ENCODE assay signal across 8 cellular contexts in genomic region chr5:57298295-57298984, GRCh38.
DNase-seq lines count a peak whose midpoint lies in the region; ATAC-seq, FAIRE-seq and TF ChIP-seq lines count a peak whose summit lies in the region.

No MANE protein-coding gene starts in this region.

- WGBS in A549 (ENCODE audit: missing lambda C conversion rate), result 15% methylated on average over 6 of the region's 6 CpGs

- TF ChIP-seq EP300 in A549 (IDR thresholded peaks at IDR 0.05), result no peak

- H3K4me3 ChIP-seq in A549, result no peak overlapping the region
- peak overlapping the region; percentile 27 for H3K4me3 ChIP-seq in lower lobe of right lung

- no peaks in the 10 kb centered on the region for H3K9me3 Mint-ChIP-seq in activated CD4-positive, alpha-beta T cell treated with anti-CD3 and anti-CD28 coated beads, Interleukin-2, amount 10 ng/mL, durations not matched to agents 7 days and 5 days

- H3K27me3 ChIP-seq in lower lobe of right lung (ENCODE audit: low read depth), result no peaks in the 10 kb centered on the region

- ATAC-seq in A549, result peak; percentile 92
- ATAC-seq in GM18519 (IDR thresholded peaks at IDR 0.05; ENCODE audit: low FRiP score, unreplicated experiment), result peak; percentile 61
- ATAC-seq in HG03342 (IDR thresholded peaks at IDR 0.05; ENCODE audit: unreplicated experiment), result peak; percentile 66
- ATAC-seq in lower lobe of right lung, result peak; percentile 91 to 96

- H3K36me3 ChIP-seq in lower lobe of right lung, result no peaks in the 10 kb centered on the region

- peak overlapping the region; percentile 58 for H3K4me2 ChIP-seq in A549

- TF ChIP-seq RAD21 in A549 (conservative IDR thresholded peaks at IDR 0.05 in 1 of 2, IDR thresholded peaks at IDR 0.05 in 1 of 2), result peak; percentile 92 to 93

- H3K27ac Mint-ChIP-seq in activated CD4-positive, alpha-beta T cell treated with anti-CD3 and anti-CD28 coated beads, Interleukin-2, amount 10 ng/mL, durations not matched to agents 7 days and 5 days, result peak overlapping the region; percentile 60

- H3K4me1 Mint-ChIP-seq in activated CD4-positive, alpha-beta T cell treated with anti-CD3 and anti-CD28 coated beads, Interleukin-2, amount 10 ng/mL, durations not matched to agents 7 days and 5 days, result peaks cover 25% of the 10 kb centered on the region

- intact Hi-C loops in lower lobe of right lung (cut with DNase I), result loop anchor here (5.0 to 10.0 kb wide), 2 partner anchors 476 to 1164 kb away; partner anchors contain the start of gene PLK2

- FAIRE-seq in A549 (lab: Jason Lieb, UNC), result no peak

- TF ChIP-seq POLR2A in A549 (IDR thresholded peaks at IDR 0.05; ENCODE audit: low read length), result no peak

- H3K9me3 ChIP-seq in A549 (no peaks in the 10 kb centered on the region), lower lobe of right lung (no peaks in the 10 kb centered on the region)

- TF ChIP-seq CTCF in A549 (IDR thresholded peaks at IDR 0.05) (peak; percentile 86), lower lobe of right lung (IDR thresholded peaks at IDR 0.05) (peak; percentile 77)

- POLR2A ChIA-PET in A549 (lab: Yijun Ruan, JAX), result interaction anchor here (1.0 to 1.4 kb wide), 5 partner anchors 481 to 1162 kb away, joined by 3 to 10 read pairs (median 5); partner anchors contain the start of gene PLK2
- POLR2A ChIA-PET in activated CD4-positive, alpha-beta T cell treated with anti-CD3 and anti-CD28 coated beads, Interleukin-2, amount 10 ng/mL, durations not matched to agents 7 days and 5 days (lab: Charles Lee), result no interaction called here

- H3K4me1 ChIP-seq in A549 (peaks cover 18% of the 10 kb centered on the region), lower lobe of right lung (peaks cover 11% of the 10 kb centered on the region)

- H3K36me3 Mint-ChIP-seq in activated CD4-positive, alpha-beta T cell treated with anti-CD3 and anti-CD28 coated beads, Interleukin-2, amount 10 ng/mL, durations not matched to agents 7 days and 5 days (ENCODE audit: low read depth), result no peaks in the 10 kb centered on the region

- peak overlapping the region; percentile 43 for H3K4me3 Mint-ChIP-seq in activated CD4-positive, alpha-beta T cell treated with anti-CD3 and anti-CD28 coated beads, Interleukin-2, amount 10 ng/mL, durations not matched to agents 7 days and 5 days

- H3K27me3 Mint-ChIP-seq in activated CD4-positive, alpha-beta T cell treated with anti-CD3 and anti-CD28 coated beads, Interleukin-2, amount 10 ng/mL, durations not matched to agents 7 days and 5 days, result peaks cover 8% of the 10 kb centered on the region

- CTCF ChIA-PET in A549 (lab: Yijun Ruan, JAX), result interaction anchor here (0.5 to 5.4 kb wide), 83 partner anchors 9 to 1555 kb away, joined by 3 to 114 read pairs (median 4); partner anchors contain the start of gene ACTBL2
- CTCF ChIA-PET in activated CD4-positive, alpha-beta T cell treated with anti-CD3 and anti-CD28 coated beads, Interleukin-2, amount 10 ng/mL, durations not matched to agents 7 days and 5 days (lab: Charles Lee), result interaction anchor here (0.6 to 1.6 kb wide), 7 partner anchors 13 to 1163 kb away, joined by 3 to 16 read pairs (median 3); no protein-coding TSS in a partner anchor

- DNase-seq in A549 (ENCODE audit: low read depth in 1 of 2, low spot score in 1 of 2) (peak; percentile 55 to 85), NCI-H526 treated with DMSO at 0.1 percent for 48 hours (lab: John Stamatoyannopoulos, UW) (peak; percentile 9), dermis blood vessel endothelial cell (peak; percentile 95), lower lobe of right lung (peak; percentile 60)
- DNase-seq in activated CD4-positive, alpha-beta T cell treated with anti-CD3 and anti-CD28 coated beads, Interleukin-2, amount 10 ng/mL, durations not matched to agents 7 days and 5 days, result peak; percentile 92
- DNase-seq in stimulated activated CD4-positive, alpha-beta T cell treated with anti-CD3 and anti-CD28 coated beads, TNF-alpha, amount 100 ng/mL, for 4 hours (ENCODE audit: low read depth in 3 of 3), result peak; percentile 58 to 75 (median 69)

- H3K27ac ChIP-seq in A549 (peak overlapping the region; percentile 35 to 68; a peak in 4 of 6 replicates), lower lobe of right lung (no peak overlapping the region)

TF ChIP-seq in A549, 52 proteins besides CTCF, POLR2A, EP300 and RAD21:
- TF ChIP-seq GATA3 (IDR thresholded peaks at IDR 0.05; ENCODE audit: borderline replicate concordance) (no peak), CEBPB (IDR thresholded peaks at IDR 0.05) (no peak), SMC3 (IDR thresholded peaks at IDR 0.05) (peak; percentile 86), CBX8 (IDR thresholded peaks at IDR 0.05) (no peak), FOSL2 (IDR thresholded peaks at IDR 0.05) (no peak), FOSL2 (CRISPR knock-in tag; IDR thresholded peaks at IDR 0.05) (no peak)

Comparison
In these comparisons a context has a peak if more than half of its experiments do, and no peak if none do; other contexts are left out.
1. DNase-seq: peak in every context shown above with its lines; median percentile 95 in dermis blood vessel endothelial cell; 92 in activated CD4-positive, alpha-beta T cell treated with anti-CD3 and anti-CD28 coated beads, Interleukin-2, amount 10 ng/mL, durations not matched to agents 7 days and 5 days; 70 in A549; 69 in stimulated activated CD4-positive, alpha-beta T cell treated with anti-CD3 and anti-CD28 coated beads, TNF-alpha, amount 100 ng/mL, for 4 hours; 60 in lower lobe of right lung; 9 in NCI-H526 treated with DMSO at 0.1 percent for 48 hours.